In genomic region chr22:31764785-31765184, GRCh38 we compare ENCODE assay signal across 12 cellular contexts. TPM values are rescaled to one million over a fixed set of nuclear protein-coding genes. Genes with fewer than 3 reads are reported as not detected.
DNase-seq lines count a peak whose midpoint lies in the region; ATAC-seq, FAIRE-seq and TF ChIP-seq lines count a peak whose summit lies in the region.
"Had no signal": no experiment of that assay in that cellular context is flagged by ENCODE, and none has a peak within 500 bp of the region (broad histone marks: within the 10 kb centered on the region; RNA-seq: fewer than 3 reads in every experiment).

No MANE protein-coding gene starts in this region.

- H3K36me3 Mint-ChIP-seq in GM23338 (ENCODE audit: low read depth) (peaks cover 46% of the 10 kb centered on the region), memory B cell (peaks cover 28% of the 10 kb centered on the region)
- peaks cover 54% of the 10 kb centered on the region for H3K36me3 Mint-ChIP-seq in activated T-helper 2 cell treated with anti-CD3 and anti-CD28 coated beads, Interferon-gamma antibody, Interleukin-2, Interleukin-4, amounts not matched to agents 10 μg/mL and 5 μg/mL and 100 μg/mL, durations not matched to agents 14 hours and 24 hours and 36 hours (ENCODE audit: low read depth)

- POLR2A ChIA-PET in endothelial cell of umbilical vein (lab: Charles Lee) = no interaction called here

- dilution Hi-C loops in endothelial cell of umbilical vein (cut with MboI; ENCODE audit: extremely low pct_ligation_motif_present, low sequenced_read_pairs) = no loop called here

- no peak overlapping the region for H3K4me2 ChIP-seq in GM23338
- H3K4me2 ChIP-seq in endothelial cell of umbilical vein (ENCODE audit: insufficient read depth, low read length) = no peak overlapping the region
- H3K4me2 ChIP-seq: BLaER1 had no signal

- TF ChIP-seq POLR2A in endothelial cell of umbilical vein (IDR thresholded peaks at IDR 0.05; ENCODE audit: low read depth, low read length) = no peak

- no TSS peak for BruUV-seq in endothelial cell of umbilical vein (replicated peaks; lab: Mats Ljungman, UMichigan)

- no peaks in the 10 kb centered on the region for H3K9me2 ChIP-seq in GM23338 (ENCODE audit: insufficient read depth)

- H3K27me3 ChIP-seq in GM23338 (ENCODE audit: insufficient read depth) (no peaks in the 10 kb centered on the region), endothelial cell of umbilical vein (ENCODE audit: control insufficient read depth in 2 of 2, insufficient read depth in 2 of 2, low read length in 2 of 2) (no peaks in the 10 kb centered on the region)
- H3K27me3 ChIP-seq: BLaER1 had no signal

- H3K9me3 Mint-ChIP-seq in GM23338 = no peaks in the 10 kb centered on the region
- no peaks in the 10 kb centered on the region for H3K9me3 Mint-ChIP-seq in activated T-helper 2 cell treated with anti-CD3 and anti-CD28 coated beads, Interferon-gamma antibody, Interleukin-2, Interleukin-4, amounts not matched to agents 10 μg/mL and 5 μg/mL and 100 μg/mL, durations not matched to agents 14 hours and 24 hours and 36 hours
- no peaks in the 10 kb centered on the region for H3K9me3 Mint-ChIP-seq in memory B cell

- H3K9me3 ChIP-seq in endothelial cell of umbilical vein (replicated peaks; ENCODE audit: control insufficient read depth, insufficient read depth, low read length) = no peaks in the 10 kb centered on the region
- H3K9me3 ChIP-seq: BLaER1 had no signal

- H3K4me3 ChIP-seq in GM23338 (no peak overlapping the region), endothelial cell of umbilical vein (replicated peaks in 1 of 3; ENCODE audit: insufficient read depth in 1 of 3, low read depth in 1 of 3, low read length in 3 of 3) (no peak overlapping the region)
- H3K4me3 ChIP-seq: BLaER1 had no signal

- H3K4me3 Mint-ChIP-seq in GM23338 (no peak overlapping the region), memory B cell (no peak overlapping the region)
- H3K4me3 Mint-ChIP-seq in activated T-helper 2 cell treated with anti-CD3 and anti-CD28 coated beads, Interferon-gamma antibody, Interleukin-2, Interleukin-4, amounts not matched to agents 10 μg/mL and 5 μg/mL and 100 μg/mL, durations not matched to agents 14 hours and 24 hours and 36 hours (ENCODE audit: low read depth) = no peak overlapping the region

- H3K9ac ChIP-seq in endothelial cell of umbilical vein (replicated peaks; ENCODE audit: extremely low read depth, insufficient read depth, low read length) = no peak overlapping the region
- H3K9ac ChIP-seq: BLaER1 had no signal

- H2AFZ ChIP-seq in GM23338 (no peak overlapping the region), endothelial cell of umbilical vein (ENCODE audit: low read depth, low read length) (no peak overlapping the region)

- H3K79me2 ChIP-seq in GM23338 (replicated peaks; ENCODE audit: insufficient read depth) = no peaks in the 10 kb centered on the region
- no peaks in the 10 kb centered on the region for H3K79me2 ChIP-seq in endothelial cell of umbilical vein (ENCODE audit: control insufficient read depth, insufficient read depth, low read length)

- ATAC-seq in GM23338 = no peak
- ATAC-seq in memory B cell (ENCODE audit: low read depth) = no peak

- peaks cover 5% of the 10 kb centered on the region for H3K27me3 Mint-ChIP-seq in GM23338 (ENCODE audit: insufficient read depth, low read depth, poor library complexity)
- H3K27me3 Mint-ChIP-seq in activated T-helper 2 cell treated with anti-CD3 and anti-CD28 coated beads, Interferon-gamma antibody, Interleukin-2, Interleukin-4, amounts not matched to agents 10 μg/mL and 5 μg/mL and 100 μg/mL, durations not matched to agents 14 hours and 24 hours and 36 hours (ENCODE audit: low read depth) = no peaks in the 10 kb centered on the region
- H3K27me3 Mint-ChIP-seq in memory B cell = no peaks in the 10 kb centered on the region

- no peaks in the 10 kb centered on the region for H3K9me1 ChIP-seq in endothelial cell of umbilical vein (replicated peaks; ENCODE audit: control insufficient read depth, extremely low read depth, insufficient read depth, low read length)

- H3K36me3 ChIP-seq in GM23338 (ENCODE audit: insufficient read depth) (peaks cover 26% of the 10 kb centered on the region), endothelial cell of umbilical vein (ENCODE audit: control insufficient read depth in 2 of 2, extremely low read depth in 1 of 2, insufficient read depth in 2 of 2, low read length in 2 of 2) (peaks cover 2 to 9% of the 10 kb centered on the region in 2 experiments)

- intact Hi-C loops in activated T-helper 2 cell treated with anti-CD3 and anti-CD28 coated beads, Interferon-gamma antibody, Interleukin-2, Interleukin-4, amounts not matched to agents 10 μg/mL and 5 μg/mL and 100 μg/mL, durations not matched to agents 14 hours and 24 hours and 36 hours (cut with micrococcal nuclease) = no loop called here
- intact Hi-C loops in endothelial cell of umbilical vein (cut with micrococcal nuclease) = no loop called here

- DNase-seq in GM23338 (ENCODE audit: low spot score) (no peak), endothelial cell of umbilical vein (ENCODE audit: low read depth, low spot score) (no peak), memory B cell (ENCODE audit: low spot score in 2 of 2) (no peak), SIG-M5 treated with dmso at 0.1 percent for 504 hours (lab: John Stamatoyannopoulos, UW; ENCODE audit: unreplicated experiment) (no peak), GOT3 (lab: John Stamatoyannopoulos, UW) (no peak)
- no peak for DNase-seq in activated T-helper 2 cell treated with anti-CD3 and anti-CD28 coated beads, Interferon-gamma antibody, Interleukin-2, Interleukin-4, amounts not matched to agents 10 μg/mL and 5 μg/mL and 100 μg/mL, durations not matched to agents 14 hours and 24 hours and 36 hours (ENCODE audit: low spot score)
- no peak for DNase-seq in activated CD4-positive, alpha-beta T cell treated with anti-CD3 and anti-CD28 coated beads for 1 hour
- DNase-seq: DMS53, GF-D8, H7, IMR-90 had no signal

- no peaks in the 10 kb centered on the region for H3K4me1 Mint-ChIP-seq in GM23338
- H3K4me1 Mint-ChIP-seq in activated T-helper 2 cell treated with anti-CD3 and anti-CD28 coated beads, Interferon-gamma antibody, Interleukin-2, Interleukin-4, amounts not matched to agents 10 μg/mL and 5 μg/mL and 100 μg/mL, durations not matched to agents 14 hours and 24 hours and 36 hours (ENCODE audit: low read depth) = peaks cover 4% of the 10 kb centered on the region
- peaks cover 3% of the 10 kb centered on the region for H3K4me1 Mint-ChIP-seq in memory B cell

- H3F3A ChIP-seq in GM23338 (replicated peaks; ENCODE audit: low read depth) = no peaks in the 10 kb centered on the region

- H3K27ac Mint-ChIP-seq in GM23338 (no peak overlapping the region), memory B cell (peak overlapping the region; percentile 9)
- peak overlapping the region; percentile 14 for H3K27ac Mint-ChIP-seq in activated T-helper 2 cell treated with anti-CD3 and anti-CD28 coated beads, Interferon-gamma antibody, Interleukin-2, Interleukin-4, amounts not matched to agents 10 μg/mL and 5 μg/mL and 100 μg/mL, durations not matched to agents 14 hours and 24 hours and 36 hours

- H3K27ac ChIP-seq in GM23338 (ENCODE audit: low read depth) (peak overlapping the region; percentile 55; the same call in 1 of the 2 replicates), endothelial cell of umbilical vein (ENCODE audit: insufficient read depth, low read depth, low read length) (peak overlapping the region; percentile 53)
- H3K27ac ChIP-seq: BLaER1 had no signal

- H3K4me1 ChIP-seq in GM23338 (ENCODE audit: insufficient read depth) (no peaks in the 10 kb centered on the region), endothelial cell of umbilical vein (ENCODE audit: control insufficient read depth, extremely low read depth, insufficient read depth, low read length) (no peaks in the 10 kb centered on the region)
- H3K4me1 ChIP-seq: BLaER1 had no signal

- FAIRE-seq in endothelial cell of umbilical vein (lab: Jason Lieb, UNC) = no peak

- CTCF ChIA-PET in endothelial cell of umbilical vein (lab: Charles Lee) = interaction anchor here (1.9 kb wide), 1 partner anchor 99 kb away, joined by 6 read pairs; no protein-coding TSS in a partner anchor

- no peak for TF ChIP-seq CTCF in GM23338 (conservative IDR thresholded peaks at IDR 0.05; ENCODE audit: low read depth in 2 of 2)
- no peak for TF ChIP-seq CTCF in endothelial cell of umbilical vein (IDR thresholded peaks at IDR 0.05; ENCODE audit: extremely low read depth in 1 of 2, insufficient read depth in 1 of 2, low read depth in 1 of 2, low read length in 2 of 2)

- H4K20me1 ChIP-seq in GM23338 (replicated peaks; ENCODE audit: insufficient read depth) (no peaks in the 10 kb centered on the region), endothelial cell of umbilical vein (replicated peaks; ENCODE audit: control insufficient read depth, extremely low read depth, insufficient read depth, low read length) (no peaks in the 10 kb centered on the region)
- H4K20me1 ChIP-seq: BLaER1 had no signal

RNA-seq across cellular contexts. Expression of gene DEPDC5, which starts 11.0 kb away (rescaled TPM):
- total RNA-seq in GM23338 (2014; rRNA removed; shearing (Covaris generic)) = 19.7 and 30.1 TPM in 2 replicates
- polyA plus RNA-seq in GM23338 (2016; fragmentation: Nextera tagmentation; extraction: Ambion mirVana) = 18.7 and 21.1 TPM in 2 replicates
- total RNA-seq in activated T-helper 2 cell treated with anti-CD3 and anti-CD28 coated beads, Interferon-gamma antibody, Interleukin-2, Interleukin-4, amounts not matched to agents 10 μg/mL and 5 μg/mL and 100 μg/mL, durations not matched to agents 14 hours and 24 hours and 36 hours = 33.2 and 37.6 TPM in 2 replicates
- total RNA-seq in endothelial cell of umbilical vein = 28.6 and 36.6 TPM in 2 replicates
- 12.0 and 13.1 TPM in 2 replicates for polyA plus RNA-seq in endothelial cell of umbilical vein
- 8.7 and 9.3 TPM in 2 replicates for polyA plus RNA-seq in endothelial cell of umbilical vein (2011; cell fraction: cytosol; rRNA removed)
- polyA plus RNA-seq in endothelial cell of umbilical vein (2011; cell fraction: nucleus; rRNA removed) = 45.5 and 52.4 TPM in 2 replicates
- 9.4 and 11.5 TPM in 2 replicates for polyA plus RNA-seq in endothelial cell of umbilical vein (2012)
- polyA minus RNA-seq in endothelial cell of umbilical vein = 47.0 and 52.1 TPM in 2 replicates
- 7.1 TPM for polyA minus RNA-seq in endothelial cell of umbilical vein (2011; cell fraction: cytosol; rRNA and poly(A)+ RNA removed)
- polyA minus RNA-seq in endothelial cell of umbilical vein (2011; cell fraction: nucleus; rRNA and poly(A)+ RNA removed) = 70.0 and 86.5 TPM in 2 replicates

RNA-seq across cellular contexts. Expression of gene PRR14L, which starts 14.9 kb away (rescaled TPM):
- total RNA-seq in GM23338 (2014; rRNA removed; shearing (Covaris generic)) = 43.4 and 54.0 TPM in 2 replicates
- polyA plus RNA-seq in GM23338 (2016; fragmentation: Nextera tagmentation; extraction: Ambion mirVana) = 44.3 and 46.3 TPM in 2 replicates
- 54.2 and 58.0 TPM in 2 replicates for total RNA-seq in activated T-helper 2 cell treated with anti-CD3 and anti-CD28 coated beads, Interferon-gamma antibody, Interleukin-2, Interleukin-4, amounts not matched to agents 10 μg/mL and 5 μg/mL and 100 μg/mL, durations not matched to agents 14 hours and 24 hours and 36 hours
- total RNA-seq in endothelial cell of umbilical vein = 47.5 and 53.8 TPM in 2 replicates
- polyA plus RNA-seq in endothelial cell of umbilical vein = 10.9 and 13.1 TPM in 2 replicates
- polyA plus RNA-seq in endothelial cell of umbilical vein (2011; cell fraction: cytosol; rRNA removed) = 9.1 and 9.7 TPM in 2 replicates
- 18.1 and 18.7 TPM in 2 replicates for polyA plus RNA-seq in endothelial cell of umbilical vein (2011; cell fraction: nucleus; rRNA removed)
- polyA plus RNA-seq in endothelial cell of umbilical vein (2012) = 13.0 and 17.0 TPM in 2 replicates
- polyA minus RNA-seq in endothelial cell of umbilical vein = 85.0 and 90.6 TPM in 2 replicates
- 20.3 TPM for polyA minus RNA-seq in endothelial cell of umbilical vein (2011; cell fraction: cytosol; rRNA and poly(A)+ RNA removed)
- polyA minus RNA-seq in endothelial cell of umbilical vein (2011; cell fraction: nucleus; rRNA and poly(A)+ RNA removed) = 41.2 and 52.7 TPM in 2 replicates
